In genomic region chr4:40481977-40482376, GRCh38 we compare ENCODE assay signal across 23 cellular contexts.
"Had no signal": no experiment of that assay in that cellular context is flagged by ENCODE, and none has a peak within 500 bp of the region (broad histone marks: within the 10 kb centered on the region; RNA-seq: fewer than 3 reads in every experiment).

No MANE protein-coding gene starts in this region.

- ATAC-seq: activated CD8-positive, alpha-beta memory T cell treated with anti-CD3 and anti-CD28 coated beads, Interleukin-2, amount 10 ng/mL, durations not matched to agents 7 days and 5 days; Right ventricle myocardium inferior had no signal

- H3K4me3 ChIP-seq: breast epithelium, SJCRH30 had no signal

- H3K9ac ChIP-seq: SK-N-SH had no signal

- H3K27me3 ChIP-seq: breast epithelium, SJCRH30 had no signal

- H3K27ac ChIP-seq: breast epithelium, SJCRH30 had no signal

- H3K36me3 ChIP-seq: breast epithelium, SJCRH30 had no signal

- H3K9me3 ChIP-seq: breast epithelium, SJCRH30, SK-N-SH had no signal

- DNase-seq: activated CD4-positive, alpha-beta T cell treated with anti-CD3 and anti-CD28 coated beads for 48 hours; activated CD4-positive, alpha-beta T cell treated with anti-CD3 and anti-CD28 coated beads, Interleukin-2, amount 50 U/mL, for 4 hours; activated CD4-positive, CD25-positive, alpha-beta regulatory T cell treated with anti-CD3 and anti-CD28 coated beads, Interleukin-2, amount 50 U/mL, for 72 hours; activated CD8-positive, alpha-beta memory T cell treated with anti-CD3 and anti-CD28 coated beads, Interleukin-2, amount 10 ng/mL, durations not matched to agents 7 days and 5 days; activated gamma-delta T cell; activated naive CD4-positive, alpha-beta T cell treated with anti-CD3 and anti-CD28 coated beads, Interleukin-2, amount 10 ng/mL, durations not matched to agents 7 days and 5 days; activated naive CD8-positive, alpha-beta T cell treated with anti-CD3 and anti-CD28 coated beads for 36 hours; activated T-cell treated with anti-CD3 and anti-CD28 coated beads, Interleukin-2, amount 50 U/mL, for 24 hours; anterior cingulate cortex; caudate nucleus; NCI-H1092; NCI-H1417; NCI-H1930; NCI-H2107; NCI-H2171 treated with DMSO at 0.1 percent for 48 hours; NCI-H226; NCI-H526 treated with DMSO at 0.1 percent for 48 hours; NCI-H82; SJCRH30; SK-N-SH; T-helper 1 cell had no signal

- H3K4me1 ChIP-seq: breast epithelium, SJCRH30 had no signal

- H3K4me2 ChIP-seq: SK-N-SH had no signal
